18 cellular contexts compared by ENCODE assay signal in the genomic region with DNA sequence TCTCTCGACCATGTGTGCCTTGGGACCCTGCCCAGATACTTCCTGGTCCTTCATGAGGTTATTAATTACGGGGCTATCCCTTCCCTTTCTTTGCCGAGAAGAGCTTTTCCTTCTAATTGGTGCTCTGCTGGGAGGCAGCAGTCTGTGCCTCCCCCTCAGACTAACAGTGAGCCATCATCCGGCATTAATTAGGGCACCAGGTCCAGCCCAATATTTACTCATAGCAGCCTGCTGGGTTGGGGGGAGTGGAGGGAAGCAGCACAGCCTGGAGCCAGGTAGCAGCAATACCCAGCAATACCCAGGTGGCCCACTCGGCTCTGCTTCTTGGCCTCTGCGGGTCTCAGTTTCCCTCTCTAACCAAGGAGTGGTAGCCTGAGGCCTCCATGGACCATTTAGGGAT.
"Had no signal": no experiment of that assay in that cellular context is flagged by ENCODE, and none has a peak within 500 bp of the region (broad histone marks: within the 10 kb centered on the region; RNA-seq: fewer than 3 reads in every experiment).

No MANE protein-coding gene starts in this region.

- ATAC-seq: activated naive CD8-positive, alpha-beta T cell treated with anti-CD3 and anti-CD28 coated beads, Interleukin-2, amount 50 U/mL, for 24 hours; activated T-cell treated with anti-CD3 and anti-CD28 coated beads, Interleukin-2, amount 50 U/mL, for 4 hours; lower lobe of right lung; naive thymus-derived CD8-positive, alpha-beta T cell; sciatic nerve; stimulated activated naive CD8-positive, alpha-beta T cell treated with anti-CD3 and anti-CD28 coated beads, Interleukin-15, amount 100 ng/mL, for 72 hours had no signal

- DNase-seq: activated CD4-positive, alpha-beta T cell treated with anti-CD3 and anti-CD28 coated beads, Interleukin-2, amount 50 U/mL, for 1 hour; activated CD4-positive, CD25-positive, alpha-beta regulatory T cell treated with anti-CD3 and anti-CD28 coated beads, Interleukin-2, amount 50 U/mL, for 72 hours; activated CD8-positive, alpha-beta memory T cell treated with anti-CD3 and anti-CD28 coated beads, Interleukin-2, amount 50 U/mL, for 4 hours; activated naive CD4-positive, alpha-beta T cell treated with anti-CD3 and anti-CD28 coated beads for 36 hours; activated naive CD8-positive, alpha-beta T cell treated with anti-CD3 and anti-CD28 coated beads, Interleukin-2, amount 50 U/mL, for 24 hours; activated T-cell treated with anti-CD3 and anti-CD28 coated beads, Interleukin-2, amount 50 U/mL, for 4 hours; anterior cingulate cortex; caudate nucleus; foreskin fibroblast; hypothalamus; islet precursor cell; lower lobe of right lung; naive thymus-derived CD8-positive, alpha-beta T cell; ovary; stimulated activated CD4-positive, alpha-beta T cell treated with anti-CD3 and anti-CD28 coated beads, Interleukin-4, amount 100 ng/mL, for 1 hour; stimulated activated naive CD8-positive, alpha-beta T cell treated with anti-CD3 and anti-CD28 coated beads, Interleukin-15, amount 100 ng/mL, for 72 hours; transverse colon had no signal
